In genomic region chr12:106112094-106112822, GRCh38 we compare ENCODE assay signal across 8 cellular contexts. TPM values are rescaled to one million over a fixed set of nuclear protein-coding genes. Genes with fewer than 3 reads are reported as not detected.
DNase-seq lines count a peak whose midpoint lies in the region; ATAC-seq and TF ChIP-seq lines count a peak whose summit lies in the region.

No MANE protein-coding gene starts in this region.

- ATAC-seq in psoas muscle (peak in 3 of 4 donors; percentile 21 to 49 (median 41)), GM19023 (IDR thresholded peaks at IDR 0.05; ENCODE audit: unreplicated experiment) (no peak), mucosa of descending colon (no peak)

- intact Hi-C loops in psoas muscle (cut with DNase I) (no loop called here), mucosa of descending colon (cut with DNase I, micrococcal nuclease) (no loop called here)

- H3K27me3 ChIP-seq in esophagus (ENCODE audit: control insufficient read depth in 1 of 2, insufficient read depth in 2 of 2, low read length in 2 of 2): no peaks in the 10 kb centered on the region
- no peaks in the 10 kb centered on the region for H3K27me3 ChIP-seq in psoas muscle (ENCODE audit: insufficient read depth in 3 of 3, low read length in 2 of 3)

- H3K9me3 ChIP-seq in esophagus (ENCODE audit: control insufficient read depth in 2 of 2, insufficient read depth in 1 of 2, low read depth in 1 of 2, low read length in 1 of 2) (no peaks in the 10 kb centered on the region), psoas muscle (no peaks in the 10 kb centered on the region), mucosa of descending colon (no peaks in the 10 kb centered on the region)

- H3K4me3 ChIP-seq in esophagus (ENCODE audit: low read depth in 1 of 2, low read length in 2 of 2): no peak overlapping the region
- H3K4me3 ChIP-seq in psoas muscle: no peak overlapping the region
- no peak overlapping the region for H3K4me3 ChIP-seq in mucosa of descending colon

- WGBS in esophagus, 2 donors: 40 to 57% methylated on average over 13 of the region's 13 CpGs
- 48 to 52% (median 51%) methylated on average over 13 of the region's 13 CpGs for WGBS in psoas muscle, 3 donors

- TF ChIP-seq CTCF in psoas muscle (IDR thresholded peaks at IDR 0.05): no peak
- TF ChIP-seq CTCF in mucosa of descending colon (IDR thresholded peaks at IDR 0.05): no peak

- H3K27ac ChIP-seq in esophagus (ENCODE audit: low read depth in 2 of 2, low read length in 1 of 2) (peak overlapping the region; percentile 61 to 64), psoas muscle (peak overlapping the region; percentile 76)

- DNase-seq in ELF-1 (ENCODE audit: low read depth, low spot score): peak; percentile 72
- DNase-seq in NOMO-1 (lab: John Stamatoyannopoulos, UW; ENCODE audit: unreplicated experiment in 2 of 2): peak; percentile 59 to 60
- DNase-seq in psoas muscle: peak; percentile 39 to 75
- no peak for DNase-seq in globus pallidus (ENCODE audit: low spot score)
- no peak for DNase-seq in mucosa of descending colon
- no peak for DNase-seq in mesenteric fat pad (ENCODE audit: low spot score)

- H3K4me1 ChIP-seq in esophagus (ENCODE audit: control insufficient read depth in 2 of 2, insufficient read depth in 2 of 2, low read length in 1 of 2) (peaks cover 0 to 6% of the 10 kb centered on the region in 2 donors), psoas muscle (peaks cover 79% of the 10 kb centered on the region), mucosa of descending colon (ENCODE audit: low read depth) (peaks cover 28% of the 10 kb centered on the region)

- H3K36me3 ChIP-seq in esophagus (ENCODE audit: control insufficient read depth in 2 of 2, insufficient read depth in 2 of 2, low read length in 1 of 2) (no peaks in the 10 kb centered on the region), psoas muscle (ENCODE audit: insufficient read depth in 1 of 2, low read depth in 1 of 2) (no peaks in the 10 kb centered on the region), mucosa of descending colon (ENCODE audit: low read depth) (no peaks in the 10 kb centered on the region)

RNA-seq across cellular contexts. Expression of gene NUAK1, which starts 26.5 kb away (rescaled TPM):
- polyA plus RNA-seq in esophagus (under 1 TPM; 0.73 to 0.82 TPM), psoas muscle (10 to 100 TPM in 2 of 3 donors, 1 to 10 TPM in 1; 7.0 to 21.8 (median 10.2) TPM)
- total RNA-seq in psoas muscle (100 to 1,000 TPM in 1 of 4 donors, 10 to 100 TPM in 3; 19.8 to 102 (median 35.6) TPM), mucosa of descending colon (1 to 10 TPM; 4.9 to 6.8 (median 5.4) TPM), mesenteric fat pad (54.4 TPM)

Comparison
In these comparisons a context has a peak if more than half of its experiments do, and no peak if none do; other contexts are left out.
1. DNase-seq: peak in ELF-1 (single experiment), NOMO-1 (2 of 2) and psoas muscle (2 of 2); none in globus pallidus (single experiment), mucosa of descending colon (0 of 3) and mesenteric fat pad (single experiment).
2. ATAC-seq: peak in psoas muscle (3 of 4); none in GM19023 (single experiment) and mucosa of descending colon (single experiment).